24 cellular contexts compared by ENCODE assay signal in genomic region chr16:3782566-3782965, GRCh38.
"Had no signal": no experiment of that assay in that cellular context is flagged by ENCODE, and none has a peak within 500 bp of the region (broad histone marks: within the 10 kb centered on the region; RNA-seq: fewer than 3 reads in every experiment).

No MANE protein-coding gene starts in this region.

- H3K4me3 Mint-ChIP-seq: effector memory CD8-positive, alpha-beta T cell; memory B cell; naive B cell; natural killer cell treated with Interleukin-12 subunit alpha and Interleukin-12 subunit beta and Interleukin-15 and Interleukin-18, amount 100 ng/mL, for 72 hours; neural crest cell had no signal

- H3K36me3 ChIP-seq: uterus had no signal

- ATAC-seq: effector memory CD8-positive, alpha-beta T cell; heart left ventricle; left lobe of liver; mucosa of descending colon; natural killer cell treated with Interleukin-12 subunit alpha and Interleukin-12 subunit beta and Interleukin-15 and Interleukin-18, amount 100 ng/mL, for 72 hours; psoas muscle; right lobe of liver; upper lobe of right lung had no signal

- H3K9me3 ChIP-seq: heart left ventricle, mucosa of descending colon, psoas muscle, right lobe of liver, transverse colon, upper lobe of right lung, uterus had no signal

- H3K4me1 ChIP-seq: parathyroid adenoma, psoas muscle, right lobe of liver, transverse colon, upper lobe of right lung, uterus had no signal

- H3K9me3 Mint-ChIP-seq: effector memory CD8-positive, alpha-beta T cell; memory B cell; naive B cell; natural killer cell treated with Interleukin-12 subunit alpha and Interleukin-12 subunit beta and Interleukin-15 and Interleukin-18, amount 100 ng/mL, for 72 hours; neural crest cell had no signal

- H2AFZ ChIP-seq: hepatocyte, parathyroid adenoma had no signal

- DNase-seq: cortex of kidney; effector memory CD8-positive, alpha-beta T cell; heart left ventricle; kidney; mucosa of descending colon; naive B cell; psoas muscle; right lobe of liver; small intestine; stimulated activated CD4-positive, alpha-beta T cell treated with anti-CD3 and anti-CD28 coated beads, Interleukin-15, amount 100 ng/mL, for 24 hours; stimulated activated CD4-positive, alpha-beta T cell treated with anti-CD3 and anti-CD28 coated beads, Interleukin-4, amount 100 ng/mL, for 1 hour; stimulated activated CD8-positive, alpha-beta memory T cell treated with anti-CD3 and anti-CD28 coated beads, Interleukin-4, amount 100 ng/mL, for 48 hours; stimulated activated naive CD4-positive, alpha-beta T cell; substantia nigra; transverse colon; upper lobe of right lung; uterus had no signal

- H3K4me3 ChIP-seq: heart left ventricle, hepatocyte, lung, mucosa of descending colon, psoas muscle, right lobe of liver, transverse colon, upper lobe of right lung, uterus had no signal

- H3K27me3 ChIP-seq: heart left ventricle, hepatocyte, right lobe of liver, transverse colon, upper lobe of right lung, uterus had no signal

- H3K4me2 ChIP-seq: hepatocyte had no signal

- H3K27ac Mint-ChIP-seq: memory B cell; natural killer cell treated with Interleukin-12 subunit alpha and Interleukin-12 subunit beta and Interleukin-15 and Interleukin-18, amount 100 ng/mL, for 72 hours had no signal

- H3K36me3 Mint-ChIP-seq: naive B cell; natural killer cell treated with Interleukin-12 subunit alpha and Interleukin-12 subunit beta and Interleukin-15 and Interleukin-18, amount 100 ng/mL, for 72 hours had no signal

- H3K27ac ChIP-seq: heart left ventricle, hepatocyte, parathyroid adenoma, psoas muscle, right lobe of liver, transverse colon, upper lobe of right lung, uterus had no signal

- H3K27me3 Mint-ChIP-seq: effector memory CD8-positive, alpha-beta T cell; memory B cell; naive B cell; natural killer cell treated with Interleukin-12 subunit alpha and Interleukin-12 subunit beta and Interleukin-15 and Interleukin-18, amount 100 ng/mL, for 72 hours had no signal
